Comparison of ENCODE assay signal across 13 cellular contexts in the genomic region with DNA sequence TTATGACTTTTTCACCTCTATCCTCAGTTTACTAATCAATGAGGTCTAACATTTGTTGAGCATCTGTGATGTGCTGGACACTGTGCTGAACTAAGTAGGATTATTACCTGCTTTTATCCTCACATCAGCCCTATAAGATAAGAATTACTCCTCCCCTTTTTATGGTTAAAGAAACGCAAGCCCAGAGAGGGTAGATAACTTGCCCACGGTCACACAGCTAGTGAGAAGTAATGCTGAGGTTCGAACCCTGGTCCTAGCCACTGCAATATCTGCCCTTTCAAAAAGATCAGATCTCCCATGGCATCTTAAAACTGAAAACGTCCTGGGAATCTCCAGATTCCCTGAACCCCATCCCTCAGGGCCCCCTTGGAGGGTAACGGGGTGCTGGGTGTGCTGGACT.
"Had no signal": no experiment of that assay in that cellular context is flagged by ENCODE, and none has a peak within 500 bp of the region (broad histone marks: within the 10 kb centered on the region; RNA-seq: fewer than 3 reads in every experiment).

No MANE protein-coding gene starts in this region.

- H3K27me3 ChIP-seq: cardiac muscle cell, tibial nerve had no signal

- H3K4me3 ChIP-seq: cardiac muscle cell, tibial nerve had no signal

- ATAC-seq: activated CD8-positive, alpha-beta memory T cell treated with anti-CD3 and anti-CD28 coated beads, Interleukin-2, amount 10 ng/mL, durations not matched to agents 7 days and 5 days; natural killer cell treated with Interleukin-12 subunit alpha and Interleukin-12 subunit beta and Interleukin-15 and Interleukin-18, amount 100 ng/mL, for 72 hours had no signal

- DNase-seq: activated CD4-positive, alpha-beta T cell treated with anti-CD3 and anti-CD28 coated beads, Interleukin-2, amount 50 U/mL, for 4 hours; activated CD8-positive, alpha-beta memory T cell treated with anti-CD3 and anti-CD28 coated beads, Interleukin-2, amount 10 ng/mL, durations not matched to agents 7 days and 5 days; activated effector memory CD4-positive, alpha-beta T cell treated with Interleukin-2 at 50 U/mL for 16 hours; activated naive CD4-positive, alpha-beta T cell treated with anti-CD3 and anti-CD28 coated beads, Interleukin-2, amount 50 U/mL, for 16 hours; effector memory CD4-positive, alpha-beta T cell; left cardiac atrium; stimulated activated CD4-positive, alpha-beta T cell treated with anti-CD3 and anti-CD28 coated beads, Interleukin-12 subunit alpha, Interleukin-12 subunit beta, amount 100 ng/mL, for 4 hours; stimulated activated CD8-positive, alpha-beta memory T cell treated with anti-CD3 and anti-CD28 coated beads, Interleukin-4, amount 100 ng/mL, for 48 hours; stimulated activated naive CD4-positive, alpha-beta T cell; T1000 had no signal

- H3K36me3 ChIP-seq: cardiac muscle cell, tibial nerve had no signal

- H3K27ac ChIP-seq: cardiac muscle cell had no signal

- H3K9me3 ChIP-seq: tibial nerve had no signal
